Comparison of ENCODE assay signal across 27 cellular contexts in the genomic region with DNA sequence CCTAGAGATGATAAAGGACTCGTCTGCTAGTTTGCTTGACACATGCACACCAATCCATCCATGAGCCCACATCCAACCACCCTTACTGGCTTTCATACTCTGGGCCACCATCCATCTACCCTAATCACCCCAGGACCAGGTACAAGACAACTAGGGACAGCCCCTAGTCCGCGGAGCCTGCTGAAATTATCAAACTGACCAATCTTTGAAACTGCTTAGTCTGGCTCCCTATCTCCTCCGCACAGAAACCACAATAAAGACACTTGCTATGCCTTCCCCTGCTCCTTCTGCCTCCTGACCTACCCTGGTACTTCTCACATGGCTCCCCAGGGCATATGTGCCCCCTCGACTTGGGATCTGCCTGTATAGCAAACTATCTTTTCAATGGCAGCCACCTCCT.
"Had no signal": no experiment of that assay in that cellular context is flagged by ENCODE, and none has a peak within 500 bp of the region (broad histone marks: within the 10 kb centered on the region; RNA-seq: fewer than 3 reads in every experiment).

No MANE protein-coding gene starts in this region.

- H3K27ac ChIP-seq: breast epithelium, gastrocnemius medialis, hepatocyte, left ventricle myocardium inferior, pancreas, psoas muscle, sigmoid colon, upper lobe of right lung had no signal

- H3K4me2 ChIP-seq: hepatocyte had no signal

- DNase-seq: activated CD4-positive, alpha-beta T cell treated with anti-CD3 and anti-CD28 coated beads for 36 hours; activated CD4-positive, alpha-beta T cell treated with anti-CD3 and anti-CD28 coated beads, Interleukin-2, amount 50 U/mL, for 4 hours; activated CD4-positive, CD25-positive, alpha-beta regulatory T cell; activated CD8-positive, alpha-beta memory T cell treated with anti-CD3 and anti-CD28 coated beads, Interleukin-2, amount 50 U/mL, for 48 hours; activated gamma-delta T cell; activated naive CD4-positive, alpha-beta T cell treated with anti-CD3 and anti-CD28 coated beads, Interleukin-2, amount 10 ng/mL, durations not matched to agents 7 days and 5 days; activated naive CD8-positive, alpha-beta T cell treated with anti-CD3 and anti-CD28 coated beads, Interleukin-2, amount 50 U/mL, for 24 hours; activated T-cell treated with anti-CD3 and anti-CD28 coated beads, Interleukin-2, amount 50 U/mL, for 24 hours; amygdala; central memory CD4-positive, alpha-beta T cell; effector CD8-positive, alpha-beta T cell; gastrocnemius medialis; glutamatergic neuron; islet precursor cell; left ventricle myocardium inferior; nephron progenitor cell; pancreas; psoas muscle; sigmoid colon; small intestine; stimulated activated CD4-positive, alpha-beta T cell treated with anti-CD3 and anti-CD28 coated beads, Interleukin-4, amount 100 ng/mL, for 24 hours; T-helper 17 cell; T1000; upper lobe of right lung had no signal

- ATAC-seq: activated CD4-positive, alpha-beta T cell treated with anti-CD3 and anti-CD28 coated beads for 36 hours; activated naive CD8-positive, alpha-beta T cell treated with anti-CD3 and anti-CD28 coated beads, Interleukin-2, amount 50 U/mL, for 24 hours; gastrocnemius medialis; pancreas; psoas muscle; stimulated activated effector memory CD8-positive, alpha-beta T cell treated with anti-CD3 and anti-CD28 coated beads, Interleukin-12 subunit alpha, Interleukin-12 subunit beta, amount 100 ng/mL, for 72 hours; T-helper 17 cell; upper lobe of right lung had no signal

- H3K4me3 ChIP-seq: breast epithelium, gastrocnemius medialis, hepatocyte, left ventricle myocardium inferior, pancreas, psoas muscle, upper lobe of right lung had no signal

- H3K4me1 ChIP-seq: breast epithelium, pancreas, psoas muscle had no signal

- H3K36me3 ChIP-seq: breast epithelium, pancreas had no signal

- H3K27me3 ChIP-seq: breast epithelium, gastrocnemius medialis, hepatocyte, pancreas, sigmoid colon, upper lobe of right lung had no signal

- H3K9me3 ChIP-seq: breast epithelium, gastrocnemius medialis, pancreas, sigmoid colon, upper lobe of right lung had no signal

- H2AFZ ChIP-seq: hepatocyte had no signal

- H3K79me2 ChIP-seq: hepatocyte had no signal
